ENCODE assay signal across 14 cellular contexts in genomic region chr9:4994166-4994890, GRCh38. TPM values are rescaled to one million over a fixed set of nuclear protein-coding genes. Genes with fewer than 3 reads are reported as not detected.
DNase-seq lines count a peak whose midpoint lies in the region; FAIRE-seq and TF ChIP-seq lines count a peak whose summit lies in the region.
"Had no signal": no experiment of that assay in that cellular context is flagged by ENCODE, and none has a peak within 500 bp of the region (broad histone marks: within the 10 kb centered on the region; RNA-seq: fewer than 3 reads in every experiment).

No MANE protein-coding gene starts in this region.

- H3K9ac ChIP-seq in Karpas-422 (ENCODE audit: low read length) (no peak overlapping the region), colonic mucosa (ENCODE audit: low read depth in 2 of 2, low read length in 2 of 2) (no peak overlapping the region)

- DNase-seq in GM19239 (ENCODE audit: insufficient read length, low spot score) (no peak), Karpas-422 (no peak), OCI-M1 (lab: John Stamatoyannopoulos, UW) (peak; percentile 88), inferior parietal cortex (ENCODE audit: extremely low spot score) (peak; percentile 50), putamen (ENCODE audit: low spot score) (no peak), colonic mucosa (no peak)
- DNase-seq in activated CD4-positive, CD25-positive, alpha-beta regulatory T cell treated with anti-CD3 and anti-CD28 coated beads, Interleukin-2, amount 50 U/mL, for 72 hours: no peak
- DNase-seq: activated CD8-positive, alpha-beta memory T cell treated with anti-CD3 and anti-CD28 coated beads for 24 hours; hypothalamus; KG1; NCI-H1436 treated with DMSO at 0.1 percent for 48 hours; stimulated activated CD4-positive, alpha-beta T cell treated with anti-CD3 and anti-CD28 coated beads, Interleukin-15, amount 100 ng/mL, for 24 hours; stimulated activated naive B cell treated with anti-CD40 and anti-IgM and Interleukin-4, amounts not matched to agents 10 μg/mL and 1 μg/mL and 100 μg/mL, for 72 hours; T-cell had no signal

- H3K9me3 ChIP-seq in Karpas-422 (ENCODE audit: low read length) (no peaks in the 10 kb centered on the region), colonic mucosa (no peaks in the 10 kb centered on the region)

- H3K27ac ChIP-seq in Karpas-422 (ENCODE audit: low read length) (no peak overlapping the region), colonic mucosa (no peak overlapping the region)

- no peak overlapping the region for H3K4me3 ChIP-seq in Karpas-422 (ENCODE audit: low read length)
- no peak overlapping the region for H3K4me3 ChIP-seq in colonic mucosa

- H3K27me3 ChIP-seq in Karpas-422 (ENCODE audit: low read length) (no peaks in the 10 kb centered on the region), colonic mucosa (no peaks in the 10 kb centered on the region)

- H3K9me2 ChIP-seq in Karpas-422 (replicated peaks; ENCODE audit: insufficient read depth, low read length): no peaks in the 10 kb centered on the region

- FAIRE-seq in GM19239 (lab: Jason Lieb, UNC): peak; percentile 21

- no peak for TF ChIP-seq CTCF in colonic mucosa (IDR thresholded peaks at IDR 0.05)

- H3K4me1 ChIP-seq in Karpas-422 (ENCODE audit: low read length) (peaks cover 17% of the 10 kb centered on the region), colonic mucosa (no peaks in the 10 kb centered on the region)

- H3K4me2 ChIP-seq in Karpas-422 (ENCODE audit: low read depth, low read length, poor library complexity, severe bottlenecking): peak overlapping the region; percentile 39

- intact Hi-C loops in colonic mucosa (cut with DNase I): no loop called here

- H3K36me3 ChIP-seq in Karpas-422 (ENCODE audit: insufficient read depth, low read length) (peaks cover 7% of the 10 kb centered on the region; the same call in 1 of the 2 replicates), colonic mucosa (no peaks in the 10 kb centered on the region)

- H4K20me1 ChIP-seq in Karpas-422 (ENCODE audit: insufficient read depth, low read depth, low read length): no peaks in the 10 kb centered on the region

- peaks cover 73% of the 10 kb centered on the region for H3K79me2 ChIP-seq in Karpas-422 (ENCODE audit: low read length)

- H2AFZ ChIP-seq in Karpas-422 (ENCODE audit: low read length): no peak overlapping the region

RNA-seq across cellular contexts. Expression of gene JAK2, which starts 9.3 kb away (rescaled TPM):
- total RNA-seq in Karpas-422 (2014; rRNA removed; shearing (Covaris generic); ENCODE audit: low replicate concordance): 7.0 and 9.6 TPM in 2 replicates
- total RNA-seq in colonic mucosa: 10 to 100 TPM in 1 of 2 donors, 1 to 10 TPM in 1; 7.0 to 14.8 TPM

Comparison
In these comparisons a context has a peak if more than half of its experiments do, and no peak if none do; other contexts are left out.
1. DNase-seq: peak in OCI-M1 (single experiment) and inferior parietal cortex (single experiment); none in GM19239 (single experiment), Karpas-422 (single experiment), activated CD4-positive, CD25-positive, alpha-beta regulatory T cell treated with anti-CD3 and anti-CD28 coated beads, Interleukin-2, amount 50 U/mL, for 72 hours (single experiment), putamen (single experiment) and colonic mucosa (single experiment).